In the genomic region with DNA sequence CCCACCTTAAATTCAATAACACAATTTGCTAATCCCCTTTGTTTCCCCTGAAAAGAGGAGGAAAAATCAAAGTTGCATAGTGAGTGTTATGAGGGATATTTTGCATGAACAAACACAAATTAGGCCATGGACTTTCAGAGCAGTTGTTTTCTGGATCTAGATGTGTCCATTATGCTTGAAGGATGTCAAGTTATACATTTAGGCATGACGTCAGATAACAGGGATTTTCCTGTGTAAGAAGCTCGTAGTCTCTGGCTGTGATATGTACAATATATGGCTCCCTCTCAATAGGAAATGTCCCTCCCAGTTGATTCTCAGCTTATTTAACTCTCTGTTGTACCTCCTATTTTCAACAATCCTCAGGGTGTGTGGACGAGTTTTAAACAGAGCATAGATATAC, we compare ENCODE assay signal across 27 cellular contexts.
"Had no signal": no experiment of that assay in that cellular context is flagged by ENCODE, and none has a peak within 500 bp of the region (broad histone marks: within the 10 kb centered on the region; RNA-seq: fewer than 3 reads in every experiment).

No MANE protein-coding gene starts in this region.

- ATAC-seq: left colon; left lung; mucosa of descending colon; naive thymus-derived CD4-positive, alpha-beta T cell; natural killer cell treated with Interleukin-12 subunit alpha and Interleukin-12 subunit beta and Interleukin-15 and Interleukin-18, amount 100 ng/mL, for 72 hours; right cardiac atrium; stimulated activated effector memory CD8-positive, alpha-beta T cell treated with anti-CD3 and anti-CD28 coated beads, Interleukin-12 subunit alpha, Interleukin-12 subunit beta, amount 100 ng/mL, for 72 hours had no signal

- FAIRE-seq: islet of Langerhans, kidney, small intestine had no signal

- DNase-seq: hypothalamus; immature natural killer cell; kidney; left colon; left lung; midbrain; mucosa of descending colon; naive thymus-derived CD4-positive, alpha-beta T cell; ovary; right cardiac atrium; sigmoid colon; small intestine; spleen; stimulated activated CD4-positive, alpha-beta T cell treated with anti-CD3 and anti-CD28 coated beads, Interleukin-4, amount 100 ng/mL, for 24 hours; stimulated activated naive CD4-positive, alpha-beta T cell had no signal

- H3K4me3 ChIP-seq: left lung, lung, mucosa of descending colon, ovary, sigmoid colon, spleen, suprapubic skin, thoracic aorta, tibial nerve, vagina had no signal

- H3K27ac ChIP-seq: left lung, ovary, sigmoid colon, spleen, suprapubic skin, tibial nerve, vagina had no signal

- H3K27me3 Mint-ChIP-seq: memory B cell; naive thymus-derived CD4-positive, alpha-beta T cell; natural killer cell treated with Interleukin-12 subunit alpha and Interleukin-12 subunit beta and Interleukin-15 and Interleukin-18, amount 100 ng/mL, for 72 hours; progenitor cell of endocrine pancreas; stimulated activated naive CD8-positive, alpha-beta T cell treated with anti-CD3 and anti-CD28 coated beads, Interleukin-15, Interleukin-2, amounts not matched to agents 100 ng/mL and 50 ng/mL, for 24 hours had no signal

- H3K4me1 Mint-ChIP-seq: immature natural killer cell; memory B cell; naive thymus-derived CD4-positive, alpha-beta T cell; stimulated activated effector memory CD8-positive, alpha-beta T cell treated with anti-CD3 and anti-CD28 coated beads, Interleukin-12 subunit alpha, Interleukin-12 subunit beta, amount 100 ng/mL, for 72 hours had no signal

- H3K36me3 ChIP-seq: left lung, ovary, sigmoid colon, spleen, suprapubic skin, thoracic aorta, tibial nerve, vagina had no signal

- H3K36me3 Mint-ChIP-seq: immature natural killer cell; memory B cell; naive thymus-derived CD4-positive, alpha-beta T cell; natural killer cell treated with Interleukin-12 subunit alpha and Interleukin-12 subunit beta and Interleukin-15 and Interleukin-18, amount 100 ng/mL, for 72 hours; stimulated activated effector memory CD8-positive, alpha-beta T cell treated with anti-CD3 and anti-CD28 coated beads, Interleukin-12 subunit alpha, Interleukin-12 subunit beta, amount 100 ng/mL, for 72 hours had no signal

- H3K9me3 ChIP-seq: left lung, mucosa of descending colon, ovary, sigmoid colon, spleen, suprapubic skin, thoracic aorta, tibial nerve, vagina had no signal

- H3K4me1 ChIP-seq: left lung had no signal

- H3K27ac Mint-ChIP-seq: immature natural killer cell; memory B cell; naive thymus-derived CD4-positive, alpha-beta T cell; natural killer cell treated with Interleukin-12 subunit alpha and Interleukin-12 subunit beta and Interleukin-15 and Interleukin-18, amount 100 ng/mL, for 72 hours; progenitor cell of endocrine pancreas; stimulated activated effector memory CD8-positive, alpha-beta T cell treated with anti-CD3 and anti-CD28 coated beads, Interleukin-12 subunit alpha, Interleukin-12 subunit beta, amount 100 ng/mL, for 72 hours; stimulated activated naive CD8-positive, alpha-beta T cell treated with anti-CD3 and anti-CD28 coated beads, Interleukin-15, Interleukin-2, amounts not matched to agents 100 ng/mL and 50 ng/mL, for 24 hours; type B pancreatic cell had no signal

- H3K4me3 Mint-ChIP-seq: immature natural killer cell; memory B cell; naive thymus-derived CD4-positive, alpha-beta T cell; natural killer cell treated with Interleukin-12 subunit alpha and Interleukin-12 subunit beta and Interleukin-15 and Interleukin-18, amount 100 ng/mL, for 72 hours; stimulated activated effector memory CD8-positive, alpha-beta T cell treated with anti-CD3 and anti-CD28 coated beads, Interleukin-12 subunit alpha, Interleukin-12 subunit beta, amount 100 ng/mL, for 72 hours; stimulated activated naive CD8-positive, alpha-beta T cell treated with anti-CD3 and anti-CD28 coated beads, Interleukin-15, Interleukin-2, amounts not matched to agents 100 ng/mL and 50 ng/mL, for 24 hours; type B pancreatic cell had no signal

- H3K27me3 ChIP-seq: left lung, ovary, sigmoid colon, spleen, suprapubic skin, tibial nerve, vagina had no signal

- H3K9me3 Mint-ChIP-seq: stimulated activated naive CD8-positive, alpha-beta T cell treated with anti-CD3 and anti-CD28 coated beads, Interleukin-15, Interleukin-2, amounts not matched to agents 100 ng/mL and 50 ng/mL, for 24 hours; type B pancreatic cell had no signal
